14 cellular contexts compared by ENCODE assay signal in genomic region chr6:82072771-82073170, GRCh38.
DNase-seq lines count a peak whose midpoint lies in the region; ATAC-seq and TF ChIP-seq lines count a peak whose summit lies in the region.
"Had no signal": no experiment of that assay in that cellular context is flagged by ENCODE, and none has a peak within 500 bp of the region (broad histone marks: within the 10 kb centered on the region; RNA-seq: fewer than 3 reads in every experiment).

No MANE protein-coding gene starts in this region.

- H3K4me3 ChIP-seq in epithelial cell of esophagus (ENCODE audit: low read length) (no peak overlapping the region), adrenal gland (no peak overlapping the region)
- H3K4me3 ChIP-seq: pancreas, thyroid gland had no signal

- WGBS in adrenal gland, 4 donors: 59 to 82% (median 81%) methylated on average over 3 of the region's 3 CpGs

- no peak for TF ChIP-seq POLR2A in adrenal gland (IDR thresholded peaks at IDR 0.05)

- H3K27ac ChIP-seq in adrenal gland: no peak overlapping the region
- H3K27ac ChIP-seq: pancreas, thyroid gland had no signal

- peak; percentile 50 for ATAC-seq in sciatic nerve
- ATAC-seq: pancreas had no signal

- H3K36me3 ChIP-seq in adrenal gland (replicated peaks in 1 of 2): no peaks in the 10 kb centered on the region
- H3K36me3 ChIP-seq: pancreas, thyroid gland had no signal

- H3K9me3 ChIP-seq in adrenal gland (replicated peaks in 1 of 3): no peaks in the 10 kb centered on the region
- H3K9me3 ChIP-seq: pancreas, thyroid gland had no signal

- no peak for TF ChIP-seq CTCF in epithelial cell of esophagus (IDR thresholded peaks at IDR 0.05; ENCODE audit: insufficient read depth, low read depth, low read length, missing control alignments)
- TF ChIP-seq CTCF in adrenal gland (IDR thresholded peaks at IDR 0.05): no peak
- no peak for TF ChIP-seq CTCF in GM20000 (IDR thresholded peaks at IDR 0.05; ENCODE audit: extremely low read depth, missing control alignments)

- H3K4me1 ChIP-seq in adrenal gland (replicated peaks in 1 of 2): peaks cover 0 to 8% of the 10 kb centered on the region in 2 donors
- H3K4me1 ChIP-seq: pancreas, thyroid gland had no signal

- no peaks in the 10 kb centered on the region for H3K27me3 ChIP-seq in adrenal gland
- H3K27me3 ChIP-seq: pancreas, thyroid gland had no signal

- DNase-seq in DMS 273 (lab: John Stamatoyannopoulos, UW; ENCODE audit: unreplicated experiment): peak; percentile 13
- DNase-seq in DMS 273 treated with DMSO at 0.1 percent for 48 hours (lab: John Stamatoyannopoulos, UW): no peak
- peak; percentile 53 for DNase-seq in NCI-H774 (lab: John Stamatoyannopoulos, UW)
- peak; percentile 8 for DNase-seq in epithelial cell of esophagus (ENCODE audit: low read depth)
- no peak for DNase-seq in sciatic nerve (ENCODE audit: low spot score)
- DNase-seq in adrenal gland: no peak
- DNase-seq in GM20000 (ENCODE audit: low spot score): no peak
- no peak for DNase-seq in NCI-H2196 (lab: John Stamatoyannopoulos, UW; ENCODE audit: unreplicated experiment)
- DNase-seq: activated naive CD4-positive, alpha-beta T cell treated with anti-CD3 and anti-CD28 coated beads, Interleukin-2, amount 10 ng/mL, durations not matched to agents 7 days and 5 days; erythroblast; midbrain; NCI-H1048; pancreas; thyroid gland had no signal

- intact Hi-C loops in sciatic nerve (cut with DNase I) (no loop called here), adrenal gland (cut with DNase I) (no loop called here)

Comparison
In these comparisons a context has a peak if more than half of its experiments do, and no peak if none do; other contexts are left out.
1. DNase-seq: peak in DMS 273 (single experiment), NCI-H774 (single experiment) and epithelial cell of esophagus (single experiment); none in DMS 273 treated with DMSO at 0.1 percent for 48 hours (single experiment), sciatic nerve (single experiment), adrenal gland (0 of 7), GM20000 (single experiment) and NCI-H2196 (single experiment).